24 cellular contexts compared by ENCODE assay signal in genomic region chr3:183818706-183819624, GRCh38. TPM values are rescaled to one million over a fixed set of nuclear protein-coding genes. Genes with fewer than 3 reads are reported as not detected.
DNase-seq lines count a peak whose midpoint lies in the region; ATAC-seq lines count a peak whose summit lies in the region.
"Had no signal": no experiment of that assay in that cellular context is flagged by ENCODE, and none has a peak within 500 bp of the region (broad histone marks: within the 10 kb centered on the region; RNA-seq: fewer than 3 reads in every experiment).

No MANE protein-coding gene starts in this region.

- intact Hi-C loops in cardiac septum (cut with DNase I) (no loop called here), right cardiac atrium (cut with DNase I) (no loop called here), head of caudate nucleus (cut with DNase I) (no loop called here)

- H3K27me3 ChIP-seq in right cardiac atrium (ENCODE audit: control insufficient read depth, insufficient read depth), result no peaks in the 10 kb centered on the region
- H3K27me3 ChIP-seq: upper lobe of left lung had no signal

- no peak overlapping the region for H3K4me3 ChIP-seq in right cardiac atrium (ENCODE audit: low read length)
- H3K4me3 ChIP-seq: A549, smooth muscle cell, upper lobe of left lung had no signal

- ATAC-seq in right cardiac atrium (no peak), GM18861 (IDR thresholded peaks at IDR 0.05; ENCODE audit: unreplicated experiment) (no peak), GM18520 (IDR thresholded peaks at IDR 0.05; ENCODE audit: unreplicated experiment) (no peak)
- ATAC-seq: left cardiac atrium; natural killer cell; stimulated activated naive CD8-positive, alpha-beta T cell treated with anti-CD3 and anti-CD28 coated beads, Interleukin-15, amount 100 ng/mL, for 72 hours had no signal

- no peaks in the 10 kb centered on the region for H3K4me1 ChIP-seq in right cardiac atrium (ENCODE audit: control insufficient read depth, insufficient read depth, low read length)
- H3K4me1 ChIP-seq: upper lobe of left lung had no signal

- no peaks in the 10 kb centered on the region for H3K9me3 ChIP-seq in right cardiac atrium (ENCODE audit: control insufficient read depth, low read length)
- H3K9me3 ChIP-seq: A549, upper lobe of left lung had no signal

- WGBS in right cardiac atrium, result 89% methylated on average over 25 of the region's 25 CpGs

- H3K27ac ChIP-seq in right cardiac atrium (ENCODE audit: low read length), result no peak overlapping the region
- H3K27ac ChIP-seq: A549, C4-2B, epithelial cell of prostate, HL-60, RWPE1, upper lobe of left lung had no signal

- DNase-seq in cardiac septum (ENCODE audit: low spot score) (peak; percentile 68), right cardiac atrium (no peak), head of caudate nucleus (peak; percentile 74 to 97 (median 90)), occipital lobe (lab: John Stamatoyannopoulos, UW) (peak; percentile 74), NCI-H748 (lab: John Stamatoyannopoulos, UW; ENCODE audit: unreplicated experiment) (no peak)
- no peak for DNase-seq in activated CD4-positive, alpha-beta T cell treated with anti-CD3 and anti-CD28 coated beads, Interleukin-2, amount 50 U/mL, for 4 hours
- DNase-seq: activated B cell treated with CpG ODN at 0.5 μM for 24 hours; foreskin fibroblast; IMR-90; left cardiac atrium; natural killer cell; NCI-H2107; stimulated activated CD4-positive, alpha-beta T cell treated with anti-CD3 and anti-CD28 coated beads, Interleukin-4, amount 100 ng/mL, for 1 hour; stimulated activated naive CD8-positive, alpha-beta T cell treated with anti-CD3 and anti-CD28 coated beads, Interleukin-15, amount 100 ng/mL, for 72 hours; T-helper 9 cell had no signal

RNA-seq across cellular contexts. Expression of gene MAP6D1, which starts 6.4 kb away (rescaled TPM):
- 2.3 TPM for total RNA-seq in cardiac septum
- 1 to 10 TPM; 1.0 to 2.5 (median 1.9) TPM for total RNA-seq in right cardiac atrium
- polyA plus RNA-seq in right cardiac atrium, result 1.2 TPM
- 4.5 TPM for total RNA-seq in occipital lobe

Comparison
In these comparisons a context has a peak if more than half of its experiments do, and no peak if none do; other contexts are left out.
1. DNase-seq: peak in cardiac septum (single experiment), head of caudate nucleus (42 of 42) and occipital lobe (single experiment); none in right cardiac atrium (0 of 3), activated CD4-positive, alpha-beta T cell treated with anti-CD3 and anti-CD28 coated beads, Interleukin-2, amount 50 U/mL, for 4 hours (0 of 2) and NCI-H748 (single experiment).